Comparison of ENCODE assay signal across 1 cellular context in the genomic region with DNA sequence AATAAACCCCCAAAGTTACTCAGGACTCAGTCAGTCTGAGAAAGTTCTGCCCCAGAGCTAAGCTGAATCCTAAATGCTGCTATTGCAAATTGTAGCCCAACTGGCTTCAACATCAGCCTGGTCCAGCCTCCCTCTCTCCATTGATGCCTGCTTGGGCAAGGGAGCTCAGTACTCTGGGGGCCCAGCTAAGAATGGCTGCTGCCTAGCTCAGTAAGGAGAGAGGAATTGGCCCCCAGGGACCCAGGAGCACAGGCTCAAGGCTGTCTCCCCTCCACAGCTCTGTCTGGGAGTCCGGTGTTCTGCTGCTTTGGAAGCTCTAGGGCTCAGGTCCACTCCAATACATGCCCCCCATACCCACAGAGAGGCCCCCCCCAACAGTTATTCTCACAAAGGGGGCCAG.
TF ChIP-seq lines count a peak whose summit lies in the region.

No MANE protein-coding gene starts in this region.

TF ChIP-seq in HepG2, 621 proteins besides CTCF, POLR2A, EP300 and RAD21:
- TF ChIP-seq, protein P1, sequence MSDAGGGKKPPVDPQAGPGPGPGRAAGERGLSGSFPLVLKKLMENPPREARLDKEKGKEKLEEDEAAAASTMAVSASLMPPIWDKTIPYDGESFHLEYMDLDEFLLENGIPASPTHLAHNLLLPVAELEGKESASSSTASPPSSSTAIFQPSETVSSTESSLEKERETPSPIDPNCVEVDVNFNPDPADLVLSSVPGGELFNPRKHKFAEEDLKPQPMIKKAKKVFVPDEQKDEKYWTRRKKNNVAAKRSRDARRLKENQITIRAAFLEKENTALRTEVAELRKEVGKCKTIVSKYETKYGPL (CRISPR knock-in tag; IDR thresholded peaks at IDR 0.05) = no peak
- TF ChIP-seq, protein P2, sequence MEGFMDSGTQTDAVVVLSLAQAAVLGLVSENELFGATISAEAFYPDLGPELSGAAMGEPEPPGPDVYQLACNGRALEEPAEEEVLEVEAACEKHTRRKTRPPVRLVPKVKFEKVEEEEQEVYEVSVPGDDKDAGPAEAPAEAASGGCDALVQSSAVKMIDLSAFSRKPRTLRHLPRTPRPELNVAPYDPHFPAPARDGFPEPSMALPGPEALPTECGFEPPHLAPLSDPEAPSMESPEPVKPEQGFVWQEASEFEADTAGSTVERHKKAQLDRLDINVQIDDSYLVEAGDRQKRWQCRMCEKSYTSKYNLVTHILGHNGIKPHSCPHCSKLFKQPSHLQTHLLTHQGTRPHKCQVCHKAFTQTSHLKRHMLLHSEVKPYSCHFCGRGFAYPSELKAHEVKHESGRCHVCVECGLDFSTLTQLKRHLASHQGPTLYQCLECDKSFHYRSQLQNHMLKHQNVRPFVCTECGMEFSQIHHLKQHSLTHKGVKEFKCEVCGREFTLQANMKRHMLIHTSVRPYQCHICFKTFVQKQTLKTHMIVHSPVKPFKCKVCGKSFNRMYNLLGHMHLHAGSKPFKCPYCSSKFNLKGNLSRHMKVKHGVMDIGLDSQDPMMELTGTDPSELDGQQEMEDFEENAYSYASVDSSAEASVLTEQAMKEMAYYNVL (CRISPR knock-in tag; IDR thresholded peaks at IDR 0.05; ENCODE audit: borderline replicate concordance) = no peak
TF ChIP-seq in HepG2: peak in this region for 0.
